Comparison of ENCODE assay signal across 19 cellular contexts in genomic region chr13:24615114-24615513, GRCh38.
DNase-seq lines count a peak whose midpoint lies in the region; ATAC-seq and TF ChIP-seq lines count a peak whose summit lies in the region.
"Had no signal": no experiment of that assay in that cellular context is flagged by ENCODE, and none has a peak within 500 bp of the region (broad histone marks: within the 10 kb centered on the region; RNA-seq: fewer than 3 reads in every experiment).

No MANE protein-coding gene starts in this region.

- no peaks in the 10 kb centered on the region for H3F3A ChIP-seq in GM23338 (replicated peaks; ENCODE audit: low read depth)

- no peak overlapping the region for H3K4me3 ChIP-seq in CD8-positive, alpha-beta T cell (ENCODE audit: low read depth, low read length)
- no peak overlapping the region for H3K4me3 ChIP-seq in GM23338
- no peak overlapping the region for H3K4me3 ChIP-seq in tibial artery
- H3K4me3 ChIP-seq: BLaER1, MG63 had no signal

- no peaks in the 10 kb centered on the region for H3K36me3 ChIP-seq in CD8-positive, alpha-beta T cell (ENCODE audit: insufficient read depth, low read length)
- H3K36me3 ChIP-seq in GM23338 (ENCODE audit: insufficient read depth) (no peaks in the 10 kb centered on the region), tibial artery (no peaks in the 10 kb centered on the region)
- H3K36me3 ChIP-seq: BLaER1, MG63 had no signal

- no peak for ATAC-seq in CD8-positive, alpha-beta T cell
- ATAC-seq in GM23338, result no peak
- no peak for ATAC-seq in central memory CD8-positive, alpha-beta T cell (replicated peaks; ENCODE audit: extremely low read depth, poor library complexity, severe bottlenecking)
- no peak for ATAC-seq in natural killer cell treated with Interleukin-12 subunit alpha and Interleukin-12 subunit beta and Interleukin-15 and Interleukin-18, amount 100 ng/mL, for 72 hours
- no peak for ATAC-seq in HG02981 (IDR thresholded peaks at IDR 0.05; ENCODE audit: unreplicated experiment)

- CTCF ChIA-PET in CD8-positive, alpha-beta T cell (lab: Charles Lee), result interaction anchor here (2.6 kb wide), 1 partner anchor 9 kb away, joined by 12 read pairs; no protein-coding TSS in a partner anchor

- no peak overlapping the region for H3K4me2 ChIP-seq in GM23338
- H3K4me2 ChIP-seq: BLaER1, KMS-11 had no signal

- H2AFZ ChIP-seq in GM23338, result peak overlapping the region; percentile 23; the same call in 1 of the 2 replicates

- no peaks in the 10 kb centered on the region for H4K20me1 ChIP-seq in GM23338 (replicated peaks; ENCODE audit: insufficient read depth)
- H4K20me1 ChIP-seq: BLaER1 had no signal

- no peaks in the 10 kb centered on the region for H3K9me3 ChIP-seq in CD8-positive, alpha-beta T cell (ENCODE audit: low read length)
- no peaks in the 10 kb centered on the region for H3K9me3 ChIP-seq in tibial artery
- H3K9me3 ChIP-seq: BLaER1, MG63 had no signal

- H3K4me1 Mint-ChIP-seq in CD8-positive, alpha-beta T cell (ENCODE audit: low read depth), result peaks cover 37% of the 10 kb centered on the region
- H3K4me1 Mint-ChIP-seq in GM23338, result peaks cover 17% of the 10 kb centered on the region; the same call in 2 of the 3 replicates
- H3K4me1 Mint-ChIP-seq in central memory CD8-positive, alpha-beta T cell, result peaks cover 52% of the 10 kb centered on the region
- H3K4me1 Mint-ChIP-seq in natural killer cell treated with Interleukin-12 subunit alpha and Interleukin-12 subunit beta and Interleukin-15 and Interleukin-18, amount 100 ng/mL, for 72 hours (ENCODE audit: low read depth in 2 of 2), result peaks cover 36 to 40% of the 10 kb centered on the region in 2 donors

- no peak for DNase-seq in CD8-positive, alpha-beta T cell
- DNase-seq in GM23338 (ENCODE audit: low spot score) (no peak), tibial artery (no peak), HPDE6-E6E7 (ENCODE audit: extremely low spot score) (no peak)
- DNase-seq in central memory CD8-positive, alpha-beta T cell (ENCODE audit: low spot score in 2 of 2), result no peak
- DNase-seq in natural killer cell treated with Interleukin-12 subunit alpha and Interleukin-12 subunit beta and Interleukin-15 and Interleukin-18, amount 100 ng/mL, for 72 hours (ENCODE audit: low spot score), result no peak
- DNase-seq: DMS79; GF-D8; HFFc6; MG63; NCI-H1092 treated with DMSO at 0.1 percent for 48 hours; NCI-H1694; NCI-H2107; NCI-H345; NCI-H526 treated with DMSO at 0.1 percent for 48 hours; NK-92 treated with Interleukin-12 subunit alpha and Interleukin-12 subunit beta, amount 100 ng/mL, for 24 hours had no signal

- H3K27me3 Mint-ChIP-seq in CD8-positive, alpha-beta T cell (ENCODE audit: low read depth), result no peaks in the 10 kb centered on the region
- H3K27me3 Mint-ChIP-seq in GM23338 (ENCODE audit: insufficient read depth, low read depth, poor library complexity), result peaks cover 16% of the 10 kb centered on the region
- no peaks in the 10 kb centered on the region for H3K27me3 Mint-ChIP-seq in central memory CD8-positive, alpha-beta T cell
- H3K27me3 Mint-ChIP-seq in natural killer cell treated with Interleukin-12 subunit alpha and Interleukin-12 subunit beta and Interleukin-15 and Interleukin-18, amount 100 ng/mL, for 72 hours, result no peaks in the 10 kb centered on the region

- POLR2A ChIA-PET in CD8-positive, alpha-beta T cell (lab: Charles Lee), result no interaction called here

- H3K27ac ChIP-seq in CD8-positive, alpha-beta T cell (ENCODE audit: low read depth, low read length), result no peak overlapping the region
- H3K27ac ChIP-seq in GM23338 (ENCODE audit: low read depth), result no peak overlapping the region
- H3K27ac ChIP-seq in tibial artery, result no peak overlapping the region
- H3K27ac ChIP-seq: BLaER1, KMS-11 had no signal

- no peaks in the 10 kb centered on the region for H3K9me3 Mint-ChIP-seq in CD8-positive, alpha-beta T cell
- no peaks in the 10 kb centered on the region for H3K9me3 Mint-ChIP-seq in GM23338
- H3K9me3 Mint-ChIP-seq in central memory CD8-positive, alpha-beta T cell, result no peaks in the 10 kb centered on the region
- H3K9me3 Mint-ChIP-seq in natural killer cell treated with Interleukin-12 subunit alpha and Interleukin-12 subunit beta and Interleukin-15 and Interleukin-18, amount 100 ng/mL, for 72 hours, result peaks cover 4% of the 10 kb centered on the region
- H3K9me3 Mint-ChIP-seq: HFFc6 had no signal

- no peak overlapping the region for H3K4me3 Mint-ChIP-seq in CD8-positive, alpha-beta T cell
- no peak overlapping the region for H3K4me3 Mint-ChIP-seq in GM23338
- no peak overlapping the region for H3K4me3 Mint-ChIP-seq in central memory CD8-positive, alpha-beta T cell
- H3K4me3 Mint-ChIP-seq in natural killer cell treated with Interleukin-12 subunit alpha and Interleukin-12 subunit beta and Interleukin-15 and Interleukin-18, amount 100 ng/mL, for 72 hours, result no peak overlapping the region
- H3K4me3 Mint-ChIP-seq: HFFc6 had no signal

- no peak for TF ChIP-seq CTCF in CD8-positive, alpha-beta T cell (IDR thresholded peaks at IDR 0.05)
- TF ChIP-seq CTCF in GM23338 (conservative IDR thresholded peaks at IDR 0.05; ENCODE audit: low read depth in 2 of 2), result no peak
- no peak for TF ChIP-seq CTCF in tibial artery (IDR thresholded peaks at IDR 0.05)

- H3K36me3 Mint-ChIP-seq in CD8-positive, alpha-beta T cell, result no peaks in the 10 kb centered on the region
- no peaks in the 10 kb centered on the region for H3K36me3 Mint-ChIP-seq in GM23338 (ENCODE audit: low read depth)
- H3K36me3 Mint-ChIP-seq in central memory CD8-positive, alpha-beta T cell (ENCODE audit: insufficient read depth), result peaks cover 6% of the 10 kb centered on the region
- no peaks in the 10 kb centered on the region for H3K36me3 Mint-ChIP-seq in natural killer cell treated with Interleukin-12 subunit alpha and Interleukin-12 subunit beta and Interleukin-15 and Interleukin-18, amount 100 ng/mL, for 72 hours

- no peaks in the 10 kb centered on the region for H3K27me3 ChIP-seq in CD8-positive, alpha-beta T cell (ENCODE audit: insufficient read depth, low read length)
- no peaks in the 10 kb centered on the region for H3K27me3 ChIP-seq in GM23338 (ENCODE audit: insufficient read depth)
- H3K27me3 ChIP-seq in tibial artery, result no peaks in the 10 kb centered on the region
- H3K27me3 ChIP-seq: BLaER1, MG63 had no signal

- intact Hi-C loops in CD8-positive, alpha-beta T cell (cut with DNase I, micrococcal nuclease), result loop anchor here in 1 of 2 experiments (10.0 kb wide), 1 partner anchor 360 kb away; no protein-coding TSS in a partner anchor
- intact Hi-C loops in tibial artery (cut with DNase I; ENCODE audit: low total_unique reads), result no loop called here

- H3K4me1 ChIP-seq in CD8-positive, alpha-beta T cell (ENCODE audit: insufficient read depth, low read length), result peaks cover 24% of the 10 kb centered on the region
- no peaks in the 10 kb centered on the region for H3K4me1 ChIP-seq in GM23338 (ENCODE audit: insufficient read depth)
- H3K4me1 ChIP-seq in tibial artery, result no peaks in the 10 kb centered on the region

- peak overlapping the region; percentile 52 for H3K27ac Mint-ChIP-seq in CD8-positive, alpha-beta T cell
- H3K27ac Mint-ChIP-seq in GM23338, result no peak overlapping the region
- peak overlapping the region; percentile 68 for H3K27ac Mint-ChIP-seq in central memory CD8-positive, alpha-beta T cell (ENCODE audit: low read depth)
- H3K27ac Mint-ChIP-seq in natural killer cell treated with Interleukin-12 subunit alpha and Interleukin-12 subunit beta and Interleukin-15 and Interleukin-18, amount 100 ng/mL, for 72 hours, result peak overlapping the region; percentile 27 to 47
- H3K27ac Mint-ChIP-seq: HFFc6 had no signal

- no peaks in the 10 kb centered on the region for H3K79me2 ChIP-seq in GM23338 (replicated peaks; ENCODE audit: insufficient read depth)

- no peaks in the 10 kb centered on the region for H3K9me2 ChIP-seq in GM23338 (ENCODE audit: insufficient read depth)
